In the genomic region with DNA sequence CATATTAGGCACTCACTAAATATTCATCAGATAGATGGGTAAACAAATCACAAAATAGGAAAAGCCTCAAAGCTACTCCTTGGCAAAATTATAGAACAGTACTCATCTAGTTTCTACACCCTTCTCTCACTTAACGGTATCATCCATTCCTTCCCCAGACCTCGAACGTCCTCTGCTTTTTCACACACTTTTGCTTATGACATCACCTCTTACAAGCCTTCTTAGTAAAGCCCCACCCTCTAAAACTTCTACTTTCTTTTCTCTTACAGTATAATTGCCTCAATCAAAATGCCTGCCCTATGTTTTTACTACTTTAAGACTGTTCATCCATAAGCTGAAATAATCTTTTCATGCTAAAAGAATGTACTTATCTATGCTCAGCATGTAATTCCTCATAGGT, we compare ENCODE assay signal across 17 cellular contexts. TPM values are rescaled to one million over a fixed set of nuclear protein-coding genes. Genes with fewer than 3 reads are reported as not detected.
A peak's percentile ranks its signal among the peaks of the same experiment; 100 is the strongest.
DNase-seq lines count a peak whose midpoint lies in the region; ATAC-seq and TF ChIP-seq lines count a peak whose summit lies in the region.
"Had no signal": no experiment of that assay in that cellular context is flagged by ENCODE, and none has a peak within 500 bp of the region (broad histone marks: within the 10 kb centered on the region; RNA-seq: fewer than 3 reads in every experiment).

No MANE protein-coding gene starts in this region.

- H3K27ac Mint-ChIP-seq in mesothelial cell of epicardium: peak overlapping the region; percentile 21
- H3K27ac Mint-ChIP-seq: CD4-positive, CD25-positive, alpha-beta regulatory T cell had no signal

- no peaks in the 10 kb centered on the region for H3K27me3 Mint-ChIP-seq in mesothelial cell of epicardium (ENCODE audit: low read depth)

- H3K4me1 Mint-ChIP-seq in mesothelial cell of epicardium: peaks cover 39% of the 10 kb centered on the region
- H3K4me1 Mint-ChIP-seq: CD4-positive, CD25-positive, alpha-beta regulatory T cell had no signal

- no peak overlapping the region for H3K4me3 Mint-ChIP-seq in mesothelial cell of epicardium
- H3K4me3 Mint-ChIP-seq: CD4-positive, CD25-positive, alpha-beta regulatory T cell; H9 had no signal

- H3K36me3 Mint-ChIP-seq in mesothelial cell of epicardium: no peaks in the 10 kb centered on the region
- H3K36me3 Mint-ChIP-seq: CD4-positive, CD25-positive, alpha-beta regulatory T cell had no signal

- no peak for TF ChIP-seq CTCF in mesothelial cell of epicardium (IDR thresholded peaks at IDR 0.05; ENCODE audit: unreplicated experiment)

- H3K9me3 Mint-ChIP-seq in mesothelial cell of epicardium: no peaks in the 10 kb centered on the region
- H3K9me3 Mint-ChIP-seq: CD4-positive, CD25-positive, alpha-beta regulatory T cell had no signal

- DNase-seq in EH (ENCODE audit: low read depth): peak; percentile 22
- DNase-seq in amniotic epithelial cell (ENCODE audit: low read depth): peak; percentile 17
- DNase-seq in fibroblast of peridontal ligament (ENCODE audit: extremely low read depth): peak; percentile 43
- no peak for DNase-seq in mesothelial cell of epicardium (ENCODE audit: low spot score in 2 of 2, unreplicated experiment in 2 of 2)
- DNase-seq in globus pallidus (ENCODE audit: low spot score): no peak
- no peak for DNase-seq in NCI-H1930 (lab: John Stamatoyannopoulos, UW)
- no peak for DNase-seq in middle frontal gyrus (ENCODE audit: extremely low spot score, low spot score)
- DNase-seq: CD4-positive, CD25-positive, alpha-beta regulatory T cell; DMS79 treated with DMSO at 0.1 percent for 48 hours; H9; NCI-H1105; NCI-H446; NCI-H526 treated with DMSO at 0.1 percent for 48 hours; OCI-M1; SJCRH30 had no signal

- ATAC-seq in SK-N-SH treated with all-trans-retinoic acid at 6 μM for 48 hours: no peak
- ATAC-seq: GM12878 had no signal

TF ChIP-seq in SK-N-SH treated with all-trans-retinoic acid at 6 μM for 48 hours, 23 proteins besides CTCF, POLR2A, EP300 and RAD21:
- TF ChIP-seq ZC3H10 (CRISPR knock-in tag; IDR thresholded peaks at IDR 0.05): no peak
- no peak for TF ChIP-seq TCF4 (CRISPR knock-in tag; IDR thresholded peaks at IDR 0.05; ENCODE audit: borderline replicate concordance)
- TF ChIP-seq ESRRG (CRISPR knock-in tag; IDR thresholded peaks at IDR 0.05): no peak
- no peak for TF ChIP-seq BACH2 (CRISPR knock-in tag; IDR thresholded peaks at IDR 0.05; ENCODE audit: borderline replicate concordance)
- TF ChIP-seq RARB (CRISPR knock-in tag; IDR thresholded peaks at IDR 0.05): no peak
- TF ChIP-seq CSDC2 (CRISPR knock-in tag; IDR thresholded peaks at IDR 0.05): no peak
- TF ChIP-seq, protein P1, sequence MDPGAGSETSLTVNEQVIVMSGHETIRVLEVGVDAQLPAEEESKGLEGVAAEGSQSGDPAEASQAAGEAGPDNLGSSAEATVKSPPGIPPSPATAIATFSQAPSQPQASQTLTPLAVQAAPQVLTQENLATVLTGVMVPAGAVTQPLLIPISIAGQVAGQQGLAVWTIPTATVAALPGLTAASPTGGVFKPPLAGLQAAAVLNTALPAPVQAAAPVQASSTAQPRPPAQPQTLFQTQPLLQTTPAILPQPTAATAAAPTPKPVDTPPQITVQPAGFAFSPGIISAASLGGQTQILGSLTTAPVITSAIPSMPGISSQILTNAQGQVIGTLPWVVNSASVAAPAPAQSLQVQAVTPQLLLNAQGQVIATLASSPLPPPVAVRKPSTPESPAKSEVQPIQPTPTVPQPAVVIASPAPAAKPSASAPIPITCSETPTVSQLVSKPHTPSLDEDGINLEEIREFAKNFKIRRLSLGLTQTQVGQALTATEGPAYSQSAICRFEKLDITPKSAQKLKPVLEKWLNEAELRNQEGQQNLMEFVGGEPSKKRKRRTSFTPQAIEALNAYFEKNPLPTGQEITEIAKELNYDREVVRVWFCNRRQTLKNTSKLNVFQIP (CRISPR knock-in tag; IDR thresholded peaks at IDR 0.05; ENCODE audit: borderline replicate concordance, low read depth): no peak
- no peak for TF ChIP-seq OSR1 (CRISPR knock-in tag; IDR thresholded peaks at IDR 0.05)
- TF ChIP-seq, protein P2, sequence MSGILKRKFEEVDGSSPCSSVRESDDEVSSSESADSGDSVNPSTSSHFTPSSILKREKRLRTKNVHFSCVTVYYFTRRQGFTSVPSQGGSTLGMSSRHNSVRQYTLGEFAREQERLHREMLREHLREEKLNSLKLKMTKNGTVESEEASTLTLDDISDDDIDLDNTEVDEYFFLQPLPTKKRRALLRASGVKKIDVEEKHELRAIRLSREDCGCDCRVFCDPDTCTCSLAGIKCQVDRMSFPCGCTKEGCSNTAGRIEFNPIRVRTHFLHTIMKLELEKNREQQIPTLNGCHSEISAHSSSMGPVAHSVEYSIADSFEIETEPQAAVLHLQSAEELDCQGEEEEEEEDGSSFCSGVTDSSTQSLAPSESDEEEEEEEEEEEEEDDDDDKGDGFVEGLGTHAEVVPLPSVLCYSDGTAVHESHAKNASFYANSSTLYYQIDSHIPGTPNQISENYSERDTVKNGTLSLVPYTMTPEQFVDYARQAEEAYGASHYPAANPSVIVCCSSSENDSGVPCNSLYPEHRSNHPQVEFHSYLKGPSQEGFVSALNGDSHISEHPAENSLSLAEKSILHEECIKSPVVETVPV (CRISPR knock-in tag; IDR thresholded peaks at IDR 0.05): no peak

RNA-seq across cellular contexts. Expression of a gene that starts 8.1 kb away (rescaled TPM):
- 32.7 to 34.4 TPM (median 33.9 TPM) in 3 replicates for total RNA-seq in mesothelial cell of epicardium

Comparison
In these comparisons a context has a peak if more than half of its experiments do, and no peak if none do; other contexts are left out.
1. DNase-seq: peak in EH (single experiment), amniotic epithelial cell (single experiment) and fibroblast of peridontal ligament (single experiment); none in mesothelial cell of epicardium (0 of 2), globus pallidus (single experiment), NCI-H1930 (0 of 2) and middle frontal gyrus (single experiment).